Comparison of ENCODE assay signal across 19 cellular contexts in genomic region chr1:198304431-198304830, GRCh38.
"Had no signal": no experiment of that assay in that cellular context is flagged by ENCODE, and none has a peak within 500 bp of the region (broad histone marks: within the 10 kb centered on the region; RNA-seq: fewer than 3 reads in every experiment).

No MANE protein-coding gene starts in this region.

- H3K4me3 ChIP-seq: adrenal gland, MG63, Peyer's patch had no signal

- ATAC-seq: activated CD4-positive, CD25-positive, alpha-beta regulatory T cell treated with anti-CD3 and anti-CD28 coated beads, Interleukin-2, amount 50 U/mL, for 24 hours; activated CD8-positive, alpha-beta T cell treated with anti-CD3 and anti-CD28 coated beads, Interleukin-2, amount 10 ng/mL, durations not matched to agents 7 days and 5 days had no signal

- H3K4me3 Mint-ChIP-seq: activated CD8-positive, alpha-beta T cell treated with anti-CD3 and anti-CD28 coated beads, Interleukin-2, amount 10 ng/mL, durations not matched to agents 7 days and 5 days; activated naive CD8-positive, alpha-beta T cell treated with anti-CD3 and anti-CD28 coated beads, Interleukin-2, amount 10 ng/mL, durations not matched to agents 7 days and 5 days; central memory CD8-positive, alpha-beta T cell; T-helper 1 cell treated with Interleukin-12 subunit alpha and Interleukin-12 subunit beta and Interleukin-4 antibody, amounts not matched to agents 30 μg/mL and 1 μg/mL, for 36 hours had no signal

- H3K27me3 Mint-ChIP-seq: activated naive CD8-positive, alpha-beta T cell treated with anti-CD3 and anti-CD28 coated beads, Interleukin-2, amount 10 ng/mL, durations not matched to agents 7 days and 5 days; central memory CD8-positive, alpha-beta T cell had no signal

- H3K27ac ChIP-seq: adrenal gland, Peyer's patch had no signal

- DNase-seq: activated CD4-positive, alpha-beta T cell treated with anti-CD3 and anti-CD28 coated beads for 4 hours; activated CD8-positive, alpha-beta memory T cell treated with anti-CD3 and anti-CD28 coated beads, Interleukin-2, amount 50 U/mL, for 48 hours; activated CD8-positive, alpha-beta T cell treated with anti-CD3 and anti-CD28 coated beads, Interleukin-2, amount 10 ng/mL, durations not matched to agents 7 days and 5 days; activated naive CD4-positive, alpha-beta T cell treated with anti-CD3 and anti-CD28 coated beads, Interleukin-2, amount 50 U/mL, for 16 hours; activated naive CD8-positive, alpha-beta T cell treated with anti-CD3 and anti-CD28 coated beads, Interleukin-2, amount 10 ng/mL, durations not matched to agents 7 days and 5 days; activated T-cell treated with anti-CD3 and anti-CD28 coated beads, Interleukin-2, amount 50 U/mL, for 1 hour; adrenal gland; anterior cingulate cortex; MG63; MV-4-11; NCI-H1092 treated with DMSO at 0.1 percent for 48 hours; NCI-H1930; NCI-H345; NCI-H510A treated with DMSO at 0.1 percent for 48 hours; Peyer's patch; SHP77 treated with DMSO at 0.1 percent for 48 hours had no signal

- H3K27ac Mint-ChIP-seq: activated CD8-positive, alpha-beta T cell treated with anti-CD3 and anti-CD28 coated beads, Interleukin-2, amount 10 ng/mL, durations not matched to agents 7 days and 5 days; activated naive CD8-positive, alpha-beta T cell treated with anti-CD3 and anti-CD28 coated beads, Interleukin-2, amount 10 ng/mL, durations not matched to agents 7 days and 5 days; T-helper 1 cell treated with Interleukin-12 subunit alpha and Interleukin-12 subunit beta and Interleukin-4 antibody, amounts not matched to agents 30 μg/mL and 1 μg/mL, for 36 hours had no signal

- H3K27me3 ChIP-seq: adrenal gland, MG63, Peyer's patch had no signal

- H3K9me3 ChIP-seq: adrenal gland, MG63, Peyer's patch had no signal

- H3K36me3 ChIP-seq: adrenal gland, Peyer's patch had no signal

- H3K4me1 Mint-ChIP-seq: activated naive CD8-positive, alpha-beta T cell treated with anti-CD3 and anti-CD28 coated beads, Interleukin-2, amount 10 ng/mL, durations not matched to agents 7 days and 5 days had no signal
